Comparison of ENCODE assay signal across 8 cellular contexts in the genomic region with DNA sequence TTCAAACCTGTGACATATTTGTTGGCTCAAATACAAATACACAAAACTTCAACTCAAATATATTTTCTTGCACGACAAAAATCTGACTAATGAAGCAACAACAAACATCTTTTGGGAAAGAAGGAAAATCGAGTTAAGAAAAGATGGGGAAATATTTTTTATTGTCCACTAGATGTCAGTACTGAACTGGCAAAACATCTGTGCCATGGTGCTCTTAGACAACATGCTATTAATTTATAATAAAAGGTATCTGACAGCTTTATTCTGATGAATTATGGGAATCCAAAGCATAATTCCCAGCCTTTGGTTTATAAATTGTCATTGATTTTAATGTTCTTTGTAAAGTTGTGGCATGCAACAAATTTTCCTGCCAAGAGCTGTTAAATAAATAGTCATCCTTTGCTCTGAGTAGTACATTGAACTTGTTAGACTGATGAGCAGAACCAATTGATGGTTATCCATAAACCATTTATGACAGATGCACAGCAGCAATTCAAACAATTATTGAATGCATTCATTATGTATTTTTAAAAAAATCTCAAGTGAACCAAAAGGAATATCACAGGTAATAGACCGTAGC.
DNase-seq lines count a peak whose midpoint lies in the region; ATAC-seq, FAIRE-seq and TF ChIP-seq lines count a peak whose summit lies in the region.

No MANE protein-coding gene starts in this region.

- H4K20me1 ChIP-seq in SU-DHL-6 (ENCODE audit: low read depth, low read length): no peaks in the 10 kb centered on the region

- no peak for ATAC-seq in HG03135 (IDR thresholded peaks at IDR 0.05; ENCODE audit: unreplicated experiment)

- DNase-seq in ELR (ENCODE audit: low read depth) (peak; percentile 50), LNCaP clone FGC (ENCODE audit: low read depth) (peak; percentile 27), glutamatergic neuron (no peak), urothelium cell line (ENCODE audit: low spot score) (peak; percentile 25)
- DNase-seq in activated effector memory CD4-positive, alpha-beta T cell treated with anti-CD3 and anti-CD28 coated beads, Interleukin-2, amount 50 U/mL, for 16 hours: no peak
- no peak for DNase-seq in activated effector memory CD4-positive, alpha-beta T cell treated with Interleukin-2 at 50 U/mL for 16 hours

- no peaks in the 10 kb centered on the region for H3F3A ChIP-seq in SU-DHL-6 (ENCODE audit: insufficient read depth)

- H3K4me3 ChIP-seq in LNCaP clone FGC (ENCODE audit: low read depth, low read length) (no peak overlapping the region), SU-DHL-6 (ENCODE audit: insufficient read depth, low read length, poor library complexity, severe bottlenecking) (no peak overlapping the region)

- no peaks in the 10 kb centered on the region for H3K27me3 ChIP-seq in SU-DHL-6 (ENCODE audit: low read length)

- H3K36me3 Mint-ChIP-seq in glutamatergic neuron (ENCODE audit: unreplicated experiment): no peaks in the 10 kb centered on the region

- peaks cover 10% of the 10 kb centered on the region for H3K4me1 Mint-ChIP-seq in glutamatergic neuron (ENCODE audit: low read depth, unreplicated experiment)

- H3K27me3 Mint-ChIP-seq in glutamatergic neuron (ENCODE audit: unreplicated experiment): peaks cover 4% of the 10 kb centered on the region

- H3K4me2 ChIP-seq in SU-DHL-6 (ENCODE audit: low read depth, low read length, poor library complexity, severe bottlenecking): no peak overlapping the region

- H3K36me3 ChIP-seq in SU-DHL-6 (ENCODE audit: low read length): no peaks in the 10 kb centered on the region

- no peak for FAIRE-seq in urothelium cell line (lab: Jason Lieb, UNC)

- H2AFZ ChIP-seq in SU-DHL-6 (ENCODE audit: low read depth, low read length, severe bottlenecking): no peak overlapping the region

- H3K9me2 ChIP-seq in SU-DHL-6 (replicated peaks; ENCODE audit: insufficient read depth, low read length): no peaks in the 10 kb centered on the region

- H3K9me3 Mint-ChIP-seq in glutamatergic neuron (ENCODE audit: unreplicated experiment): peaks cover 7% of the 10 kb centered on the region

- H3K27ac ChIP-seq in SU-DHL-6 (ENCODE audit: low read depth, low read length): no peak overlapping the region

- no peak overlapping the region for H3K27ac Mint-ChIP-seq in glutamatergic neuron (ENCODE audit: unreplicated experiment)

- TF ChIP-seq CTCF in LNCaP clone FGC (IDR thresholded peaks at IDR 0.05; ENCODE audit: control insufficient read depth, extremely low read depth, insufficient read depth): peak; percentile 55
- peak; percentile 44 for TF ChIP-seq CTCF in SU-DHL-6 (IDR thresholded peaks at IDR 0.05; ENCODE audit: insufficient read depth, low read length, poor library complexity, severe bottlenecking)
- TF ChIP-seq CTCF in glutamatergic neuron (IDR thresholded peaks at IDR 0.05; ENCODE audit: partially characterized antibody, unreplicated experiment): peak; percentile 82

- no peak overlapping the region for H3K4me3 Mint-ChIP-seq in glutamatergic neuron (ENCODE audit: unreplicated experiment)

- no peaks in the 10 kb centered on the region for H3K79me2 ChIP-seq in SU-DHL-6 (ENCODE audit: insufficient read depth, low read length)

- H3K9me3 ChIP-seq in SU-DHL-6 (ENCODE audit: insufficient read depth, low read length): no peaks in the 10 kb centered on the region

- no peak overlapping the region for H3K9ac ChIP-seq in SU-DHL-6 (ENCODE audit: low read length)

Comparison
In these comparisons a context has a peak if more than half of its experiments do, and no peak if none do; other contexts are left out.
1. DNase-seq: peak in ELR (single experiment), LNCaP clone FGC (single experiment) and urothelium cell line (single experiment); none in glutamatergic neuron (single experiment), activated effector memory CD4-positive, alpha-beta T cell treated with anti-CD3 and anti-CD28 coated beads, Interleukin-2, amount 50 U/mL, for 16 hours (single experiment) and activated effector memory CD4-positive, alpha-beta T cell treated with Interleukin-2 at 50 U/mL for 16 hours (single experiment).
2. Peak in every context shown above with its lines, with median percentiles within 50 percentile points of each other: CTCF ChIP-seq.